In genomic region chr20:63501818-63502670, GRCh38 we compare ENCODE assay signal across 9 cellular contexts. TPM values are rescaled to one million over a fixed set of nuclear protein-coding genes. Genes with fewer than 3 reads are reported as not detected.
A peak's percentile ranks its signal among the peaks of the same experiment; 100 is the strongest.
DNase-seq lines count a peak whose midpoint lies in the region; ATAC-seq, FAIRE-seq and TF ChIP-seq lines count a peak whose summit lies in the region.
"Had no signal": no experiment of that assay in that cellular context is flagged by ENCODE, and none has a peak within 500 bp of the region (broad histone marks: within the 10 kb centered on the region; RNA-seq: fewer than 3 reads in every experiment).

No MANE protein-coding gene starts in this region.

- in situ Hi-C loops in GM13977 (cut with MboI; ENCODE audit: low pct_unique_long_range_greater_than_20kb, low sequenced_read_pairs, unreplicated experiment): no loop called here

- no peak for TF ChIP-seq CTCF in adrenal gland (IDR thresholded peaks at IDR 0.05)
- TF ChIP-seq CTCF in kidney (IDR thresholded peaks at IDR 0.05; ENCODE audit: borderline replicate concordance, extremely low read depth, insufficient read depth): no peak
- no peak for TF ChIP-seq CTCF in GM13977 (IDR thresholded peaks at IDR 0.05; ENCODE audit: extremely low read depth, insufficient read depth, missing control alignments)

- H3K9me3 ChIP-seq in adrenal gland (replicated peaks in 1 of 3) (no peaks in the 10 kb centered on the region), kidney (ENCODE audit: control insufficient read depth in 1 of 2, low read length in 2 of 2) (peaks cover 0 to 14% of the 10 kb centered on the region in 2 donors)

- peaks cover 3 to 10% (median 10%) of the 10 kb centered on the region in 3 donors for H3K9me3 Mint-ChIP-seq in T-cell

- H3K4me3 ChIP-seq in adrenal gland (no peak overlapping the region), kidney (ENCODE audit: low read length in 2 of 2) (no peak overlapping the region)

- ATAC-seq in T-cell (replicated peaks in 1 of 4): no peak

- intact Hi-C loops in adrenal gland (cut with DNase I) (no loop called here), kidney (cut with DNase I) (no loop called here)

- TF ChIP-seq POLR2A in adrenal gland (IDR thresholded peaks at IDR 0.05): no peak

- no peaks in the 10 kb centered on the region for H3K36me3 ChIP-seq in adrenal gland (replicated peaks in 1 of 2)
- no peaks in the 10 kb centered on the region for H3K36me3 ChIP-seq in kidney (ENCODE audit: control insufficient read depth in 1 of 2, insufficient read depth in 2 of 2, low read length in 2 of 2)

- H3K9ac ChIP-seq in kidney (ENCODE audit: low read length in 2 of 2): no peak overlapping the region

- H3K4me1 ChIP-seq in adrenal gland (replicated peaks in 1 of 2): peaks cover 8% of the 10 kb centered on the region in 2 donors
- H3K4me1 ChIP-seq in kidney (ENCODE audit: control insufficient read depth in 1 of 2, insufficient read depth in 1 of 2, low read depth in 1 of 2, low read length in 2 of 2): peaks cover 0 to 2% of the 10 kb centered on the region in 2 donors

- 20 to 25% (median 21%) methylated on average over 3 to 26 of the region's 26 CpGs for WGBS in adrenal gland, 4 donors

- H3K27ac Mint-ChIP-seq in T-cell: no peak overlapping the region

- peaks cover 11 to 26% of the 10 kb centered on the region in 2 donors for H3K27me3 Mint-ChIP-seq in T-cell

- no peak overlapping the region for H3K4me3 Mint-ChIP-seq in T-cell

- peaks cover 0 to 3% (median 0%) of the 10 kb centered on the region in 3 donors for H3K4me1 Mint-ChIP-seq in T-cell

- H3K27me3 ChIP-seq in adrenal gland: no peaks in the 10 kb centered on the region

- POLR2A ChIA-PET in T-cell (lab: Charles Lee): no interaction called here

- H3K27ac ChIP-seq in adrenal gland (peak overlapping the region in 1 of 5 donors; percentile 78), kidney (ENCODE audit: low read depth in 2 of 2, low read length in 2 of 2) (no peak overlapping the region)

- CTCF ChIA-PET in T-cell (lab: Charles Lee): no interaction called here

- H3K36me3 Mint-ChIP-seq in T-cell: peaks cover 5% of the 10 kb centered on the region

- FAIRE-seq in kidney (lab: Jason Lieb, UNC): no peak

- DNase-seq in DMS79 (lab: John Stamatoyannopoulos, UW) (peak; percentile 89), NCI-H146 treated with DMSO at 0.1 percent for 48 hours (lab: John Stamatoyannopoulos, UW; ENCODE audit: unreplicated experiment) (peak; percentile 94), adrenal gland (peak in 4 of 7 donors; percentile 19 to 92 (median 46)), kidney (peak; percentile 71), T-cell (no peak), GM13977 (ENCODE audit: low spot score) (no peak)
- DNase-seq in activated CD8-positive, alpha-beta memory T cell treated with anti-CD3 and anti-CD28 coated beads, Interleukin-2, amount 50 U/mL, for 4 hours: no peak
- DNase-seq in stimulated activated CD4-positive, alpha-beta T cell treated with anti-CD3 and anti-CD28 coated beads, Interleukin-4, amount 100 ng/mL, for 4 hours: no peak
- DNase-seq: erythroblast had no signal

RNA-seq across cellular contexts. Expression of gene EEF1A2, which starts 3.2 kb away (rescaled TPM):
- 100 to 1,000 TPM in 5 of 8 donors, 10 to 100 TPM in 3; 71.1 to 407 (median 144) TPM for total RNA-seq in adrenal gland
- 100 to 1,000 TPM in 2 of 3 donors, 10 to 100 TPM in 1; 76.8 to 159 (median 151) TPM for polyA plus RNA-seq in adrenal gland
- total RNA-seq in kidney: 18.1 TPM
- polyA plus RNA-seq in kidney (ENCODE audit: insufficient read depth, low read depth, low replicate concordance): 1.5 TPM
- 1 to 10 TPM in 3 of 5 donors, under 1 TPM in 2; 0.50 to 3.1 (median 1.1) TPM for total RNA-seq in T-cell

RNA-seq across cellular contexts. Expression of gene PPDPF, which starts 18.5 kb away (rescaled TPM):
- total RNA-seq in adrenal gland: 100 to 1,000 TPM in 3 of 8 donors, 10 to 100 TPM in 5; 13.4 to 193 (median 81.3) TPM
- polyA plus RNA-seq in adrenal gland: 100 to 1,000 TPM in 2 of 3 donors, 10 to 100 TPM in 1; 10.5 to 158 (median 139) TPM
- 578 TPM for total RNA-seq in kidney
- polyA plus RNA-seq in kidney (ENCODE audit: insufficient read depth, low read depth, low replicate concordance): 961 TPM
- total RNA-seq in T-cell: 100 to 1,000 TPM; 147 to 320 (median 300) TPM

RNA-seq across cellular contexts. Expression of gene KCNQ2, which starts 29.6 kb away (rescaled TPM):
- total RNA-seq in adrenal gland (10 to 100 TPM in 2 of 8 donors, 1 to 10 TPM in 1, under 1 TPM in 2, not detected in 3; 0.69 to 19.0 (median 9.0) TPM), kidney (2.2 TPM), T-cell (under 1 TPM; 0.19 to 0.49 (median 0.32) TPM)
- polyA plus RNA-seq in adrenal gland (10 to 100 TPM; 10.3 to 81.6 (median 11.8) TPM), kidney (ENCODE audit: insufficient read depth, low read depth, low replicate concordance) (not detected)

RNA-seq across cellular contexts. Expression of gene PTK6, which starts 35.1 kb away (rescaled TPM):
- under 1 TPM in 5 of 8 donors, not detected in 3; 0.19 to 0.41 (median 0.36) TPM for total RNA-seq in adrenal gland
- under 1 TPM in 2 of 3 donors, not detected in 1; 0.27 to 0.72 TPM for polyA plus RNA-seq in adrenal gland
- total RNA-seq in kidney: 1.1 TPM
- 0.26 TPM for polyA plus RNA-seq in kidney (ENCODE audit: insufficient read depth, low read depth, low replicate concordance)
- total RNA-seq in T-cell: under 1 TPM; 0.15 to 0.47 (median 0.23) TPM

RNA-seq across cellular contexts. Expression of gene SRMS, which starts 45.5 kb away (rescaled TPM):
- total RNA-seq in adrenal gland: not detected
- polyA plus RNA-seq in adrenal gland: not detected
- total RNA-seq in kidney: 0.38 TPM
- polyA plus RNA-seq in kidney (ENCODE audit: insufficient read depth, low read depth, low replicate concordance): not detected
- not detected for total RNA-seq in T-cell

Comparison
In these comparisons a context has a peak if more than half of its experiments do, and no peak if none do; other contexts are left out.
1. DNase-seq: peak in DMS79 (single experiment), NCI-H146 treated with DMSO at 0.1 percent for 48 hours (single experiment), adrenal gland (4 of 7) and kidney (single experiment); none in activated CD8-positive, alpha-beta memory T cell treated with anti-CD3 and anti-CD28 coated beads, Interleukin-2, amount 50 U/mL, for 4 hours (single experiment), T-cell (0 of 34), stimulated activated CD4-positive, alpha-beta T cell treated with anti-CD3 and anti-CD28 coated beads, Interleukin-4, amount 100 ng/mL, for 4 hours (0 of 2) and GM13977 (single experiment).